In the genomic region with DNA sequence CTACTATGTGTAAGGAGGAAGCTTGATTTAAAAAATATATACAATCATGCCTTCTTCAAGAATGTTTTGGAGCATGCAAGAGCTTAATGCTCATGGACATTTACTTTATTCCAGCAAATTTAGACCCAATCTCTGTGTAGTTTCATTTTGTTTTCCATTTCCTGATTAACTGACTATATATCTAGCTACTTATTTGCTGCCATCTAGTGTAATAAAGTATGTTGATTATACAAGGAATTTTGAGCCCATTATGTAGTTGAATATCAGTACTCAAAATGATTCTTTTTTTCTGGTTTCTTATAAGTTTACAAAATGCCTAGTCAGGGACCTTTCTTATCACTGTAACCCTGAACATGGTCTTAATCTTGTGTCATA, we compare ENCODE assay signal across 13 cellular contexts.
DNase-seq lines count a peak whose midpoint lies in the region; ATAC-seq, FAIRE-seq and TF ChIP-seq lines count a peak whose summit lies in the region.
"Had no signal": no experiment of that assay in that cellular context is flagged by ENCODE, and none has a peak within 500 bp of the region (broad histone marks: within the 10 kb centered on the region; RNA-seq: fewer than 3 reads in every experiment).

No MANE protein-coding gene starts in this region.

- peak; percentile 94 for FAIRE-seq in A204.1 (lab: Jason Lieb, UNC)
- FAIRE-seq: frontal cortex had no signal

- ATAC-seq in GM21717 (IDR thresholded peaks at IDR 0.05; ENCODE audit: unreplicated experiment), result no peak
- ATAC-seq: activated CD4-positive, CD25-positive, alpha-beta regulatory T cell treated with anti-CD3 and anti-CD28 coated beads, Interleukin-2, amount 50 U/mL, for 24 hours; naive thymus-derived CD4-positive, alpha-beta T cell had no signal

- DNase-seq in Kasumi-1 (lab: John Stamatoyannopoulos, UW) (peak; percentile 65 to 67), cardiac fibroblast (ENCODE audit: low read depth in 2 of 2) (peak; percentile 34 to 38), lung microvascular endothelial cell (ENCODE audit: low read depth in 2 of 2) (peak; percentile 1 to 26), NCI-H524 treated with DMSO at 0.1 percent for 48 hours (lab: John Stamatoyannopoulos, UW) (no peak), SHP77 treated with DMSO at 0.1 percent for 48 hours (lab: John Stamatoyannopoulos, UW) (no peak)
- no peak for DNase-seq in activated CD8-positive, alpha-beta memory T cell treated with anti-CD3 and anti-CD28 coated beads for 24 hours
- DNase-seq: CD4-positive, alpha-beta T cell; naive thymus-derived CD4-positive, alpha-beta T cell; NCI-H345 had no signal

- no peak for TF ChIP-seq CTCF in cardiac fibroblast (IDR thresholded peaks at IDR 0.05; ENCODE audit: low read depth, low read length)

- H3K4me3 ChIP-seq in cardiac fibroblast (replicated peaks in 1 of 2; ENCODE audit: low read depth in 2 of 2, low read length in 2 of 2), result no peak overlapping the region

Comparison
In these comparisons a context has a peak if more than half of its experiments do, and no peak if none do; other contexts are left out.
1. DNase-seq: peak in Kasumi-1 (2 of 2), cardiac fibroblast (2 of 2) and lung microvascular endothelial cell (2 of 2); none in activated CD8-positive, alpha-beta memory T cell treated with anti-CD3 and anti-CD28 coated beads for 24 hours (single experiment), NCI-H524 treated with DMSO at 0.1 percent for 48 hours (single experiment) and SHP77 treated with DMSO at 0.1 percent for 48 hours (single experiment).